Comparison of ENCODE assay signal across 8 cellular contexts in genomic region chr1:150628766-150629114, GRCh38. TPM values are rescaled to one million over a fixed set of nuclear protein-coding genes. Genes with fewer than 3 reads are reported as not detected.
A peak's percentile ranks its signal among the peaks of the same experiment; 100 is the strongest.
DNase-seq lines count a peak whose midpoint lies in the region; ATAC-seq and TF ChIP-seq lines count a peak whose summit lies in the region.

No MANE protein-coding gene starts in this region.

- H3K4me1 ChIP-seq in HUES64 (ENCODE audit: insufficient read depth, low read length) (peaks cover 22% of the 10 kb centered on the region; the same call in 1 of the 2 replicates), mucosa of rectum (ENCODE audit: control insufficient read depth in 2 of 2, insufficient read depth in 2 of 2, low read length in 2 of 2) (peaks cover 5 to 6% of the 10 kb centered on the region in 2 donors)

- peak overlapping the region; percentile 95 for H3K27ac ChIP-seq in 22Rv1
- peak overlapping the region; percentile 81 for H3K27ac ChIP-seq in HUES64 (ENCODE audit: low read depth, low read length)
- peak overlapping the region; percentile 93 for H3K27ac ChIP-seq in coronary artery
- peak overlapping the region; percentile 98 to 99 for H3K27ac ChIP-seq in mucosa of rectum (ENCODE audit: low read depth in 2 of 2, low read length in 2 of 2)

- ATAC-seq in GM21723 (IDR thresholded peaks at IDR 0.05; ENCODE audit: unreplicated experiment), result no peak

- no peaks in the 10 kb centered on the region for H3K9me3 ChIP-seq in HUES64 (ENCODE audit: insufficient read depth, low read depth, low read length)
- H3K9me3 ChIP-seq in mucosa of rectum (ENCODE audit: control insufficient read depth in 2 of 2, low read length in 2 of 2), result no peaks in the 10 kb centered on the region

- peaks cover 20 to 23% (median 22%) of the 10 kb centered on the region in 3 donors for H3K36me3 Mint-ChIP-seq in immature natural killer cell

- H3K4me3 Mint-ChIP-seq in immature natural killer cell, result no peak overlapping the region

- H3K27me3 ChIP-seq in HUES64 (ENCODE audit: insufficient read depth, low read length) (no peaks in the 10 kb centered on the region), mucosa of rectum (ENCODE audit: control insufficient read depth in 2 of 2, insufficient read depth in 2 of 2, low read length in 2 of 2) (no peaks in the 10 kb centered on the region)

- no peak for TF ChIP-seq CTCF in 22Rv1 (IDR thresholded peaks at IDR 0.05)
- TF ChIP-seq CTCF in coronary artery (IDR thresholded peaks at IDR 0.05), result no peak

- H3K36me3 ChIP-seq in HUES64 (ENCODE audit: insufficient read depth, low read length) (peaks cover 42% of the 10 kb centered on the region), mucosa of rectum (ENCODE audit: control insufficient read depth in 2 of 2, insufficient read depth in 2 of 2, low read length in 2 of 2) (peaks cover 28 to 38% of the 10 kb centered on the region in 2 donors)

- H3K27ac Mint-ChIP-seq in immature natural killer cell, result no peak overlapping the region

- H3K4me1 Mint-ChIP-seq in immature natural killer cell, result peaks cover 3 to 4% of the 10 kb centered on the region in 2 donors

- H3K9me3 Mint-ChIP-seq in immature natural killer cell, result no peaks in the 10 kb centered on the region

- H3K4me3 ChIP-seq in HUES64 (ENCODE audit: low read length), result peak overlapping the region; percentile 81
- H3K4me3 ChIP-seq in coronary artery, result peak overlapping the region; percentile 72
- H3K4me3 ChIP-seq in mucosa of rectum (ENCODE audit: low read length in 2 of 2), result peak overlapping the region; percentile 86 to 92

- H3K27me3 Mint-ChIP-seq in immature natural killer cell (ENCODE audit: low read depth in 3 of 3), result peaks cover 0 to 4% (median 2%) of the 10 kb centered on the region in 3 donors

- 0% methylated on average over 9 of the region's 9 CpGs for WGBS in HUES64

- peak overlapping the region; percentile 82 for H3K9ac ChIP-seq in HUES64 (ENCODE audit: low read depth, low read length)
- H3K9ac ChIP-seq in mucosa of rectum (ENCODE audit: low read depth in 1 of 2, low read length in 2 of 2), result peak overlapping the region; percentile 90 to 96

- DNase-seq in coronary artery (ENCODE audit: low spot score) (no peak), GDM1 (lab: John Stamatoyannopoulos, UW) (no peak), immature natural killer cell (no peak), cerebellar nuclear complex (lab: John Stamatoyannopoulos, UW) (no peak)

RNA-seq across cellular contexts. Expression of gene ENSA, which starts 0.7 kb away (rescaled TPM):
- polyA plus RNA-seq in HUES64 (2013, experiment 1 of 2), result 173 TPM
- 161 TPM for polyA plus RNA-seq in HUES64 (2013, experiment 2 of 2)
- 10 to 100 TPM; 52.2 to 97.5 (median 82.3) TPM for polyA plus RNA-seq in immature natural killer cell

RNA-seq across cellular contexts. Expression of gene MCL1, which starts 49.3 kb away (rescaled TPM):
- 126 TPM for polyA plus RNA-seq in HUES64 (2013, experiment 1 of 2)
- 126 TPM for polyA plus RNA-seq in HUES64 (2013, experiment 2 of 2)
- polyA plus RNA-seq in immature natural killer cell, result 100 to 1,000 TPM in 1 of 3 donors, 10 to 100 TPM in 2; 44.2 to 113 (median 73.0) TPM
